Comparison of ENCODE assay signal across 24 cellular contexts in genomic region chr5:173826921-173827350, GRCh38.
A peak's percentile ranks its signal among the peaks of the same experiment; 100 is the strongest.
DNase-seq lines count a peak whose midpoint lies in the region; ATAC-seq, FAIRE-seq and TF ChIP-seq lines count a peak whose summit lies in the region.
"Had no signal": no experiment of that assay in that cellular context is flagged by ENCODE, and none has a peak within 500 bp of the region (broad histone marks: within the 10 kb centered on the region; RNA-seq: fewer than 3 reads in every experiment).

No MANE protein-coding gene starts in this region.

- TF ChIP-seq CTCF in OCI-LY7 (conservative IDR thresholded peaks at IDR 0.05; ENCODE audit: low read length) (no peak), hepatocyte (IDR thresholded peaks at IDR 0.05; ENCODE audit: poor library complexity) (no peak), right lobe of liver (IDR thresholded peaks at IDR 0.05) (no peak), esophagus muscularis mucosa (IDR thresholded peaks at IDR 0.05) (no peak)

- H3K27me3 ChIP-seq in hepatocyte = no peaks in the 10 kb centered on the region
- H3K27me3 ChIP-seq in right lobe of liver = no peaks in the 10 kb centered on the region
- H3K27me3 ChIP-seq in small intestine (ENCODE audit: control insufficient read depth in 2 of 2, insufficient read depth in 2 of 2, low read length in 2 of 2) = no peaks in the 10 kb centered on the region
- H3K27me3 ChIP-seq in esophagus muscularis mucosa = no peaks in the 10 kb centered on the region
- no peaks in the 10 kb centered on the region for H3K27me3 ChIP-seq in MG63
- H3K27me3 ChIP-seq: BE2C had no signal

- H3K4me2 ChIP-seq in OCI-LY7 (ENCODE audit: low read length) (no peak overlapping the region), hepatocyte (no peak overlapping the region)
- H3K4me2 ChIP-seq: A549, KMS-11 had no signal

- POLR2A ChIA-PET in OCI-LY7 (lab: Charles Lee) = interaction anchor here (0.9 to 11.4 kb wide), 17 partner anchors 8 to 120 kb away, joined by 3 to 122 read pairs (median 3); no protein-coding TSS in a partner anchor
- POLR2A ChIA-PET in activated CD4-positive, alpha-beta memory T cell treated with anti-CD3 and anti-CD28 coated beads, Interleukin-2, amount 10 ng/mL, durations not matched to agents 7 days and 5 days (lab: Charles Lee) = no interaction called here

- DNase-seq in OCI-LY7 (ENCODE audit: low spot score) (no peak), hepatocyte (ENCODE audit: low spot score) (no peak), right lobe of liver (no peak), small intestine (peak; percentile 78), esophagus muscularis mucosa (ENCODE audit: extremely low spot score) (no peak), H4 (ENCODE audit: low spot score) (no peak), MG63 (no peak)
- no peak for DNase-seq in activated CD4-positive, alpha-beta memory T cell treated with anti-CD3 and anti-CD28 coated beads, Interleukin-2, amount 10 ng/mL, durations not matched to agents 7 days and 5 days
- DNase-seq: BE2C; CD4-positive, CD25-positive, alpha-beta regulatory T cell; DMS79; H9; HFFc6; NCI-H1694 treated with DMSO at 0.1 percent for 48 hours; NCI-H2081 treated with DMSO at 0.1 percent for 48 hours; NCI-H2171 treated with DMSO at 0.1 percent for 48 hours; NCI-H524 treated with DMSO at 0.1 percent for 48 hours; NCI-H82; PC-3; SHP77 treated with DMSO at 0.1 percent for 48 hours had no signal

- no peak for TF ChIP-seq EP300 in esophagus muscularis mucosa (IDR thresholded peaks at IDR 0.05)

- no TSS peak for BruUV-seq in OCI-LY7 (replicated peaks; lab: Mats Ljungman, UMichigan)

- H3K27ac ChIP-seq in OCI-LY7 (ENCODE audit: low read depth, low read length, poor library complexity, severe bottlenecking) (no peak overlapping the region), hepatocyte (peak overlapping the region; percentile 82), right lobe of liver (peak overlapping the region; percentile 36 to 89 (median 62)), small intestine (ENCODE audit: low read depth in 1 of 2, low read length in 1 of 2) (no peak overlapping the region), esophagus muscularis mucosa (replicated peaks in 1 of 4) (no peak overlapping the region)
- H3K27ac ChIP-seq: HL-60, KMS-11, SK-N-MC had no signal

- H3K4me3 ChIP-seq in OCI-LY7 (ENCODE audit: low read depth, low read length, poor library complexity, severe bottlenecking) (no peak overlapping the region), hepatocyte (no peak overlapping the region), right lobe of liver (no peak overlapping the region), small intestine (ENCODE audit: low read depth in 1 of 2, low read length in 2 of 2) (no peak overlapping the region), esophagus muscularis mucosa (no peak overlapping the region), MG63 (no peak overlapping the region)
- H3K4me3 ChIP-seq: A549, SK-N-MC had no signal

- no peak for TF ChIP-seq POLR2A in right lobe of liver (IDR thresholded peaks at IDR 0.05)
- TF ChIP-seq POLR2A in esophagus muscularis mucosa (IDR thresholded peaks at IDR 0.05; ENCODE audit: low read depth) = no peak

- intact Hi-C loops in OCI-LY7 (cut with micrococcal nuclease; ENCODE audit: unreplicated experiment) (loop anchor here (10.0 kb wide), 1 partner anchor 212 kb away; the partner anchor contains the start of gene BOD1), right lobe of liver (cut with DNase I) (loop anchor here in 1 of 2 donors (10.0 kb wide), 1 partner anchor 202 kb away; no protein-coding TSS in a partner anchor), esophagus muscularis mucosa (cut with DNase I) (no loop called here)

- H3K36me3 ChIP-seq in OCI-LY7 (ENCODE audit: insufficient read depth, low read length) (peaks cover 13% of the 10 kb centered on the region; the same call in 1 of the 2 replicates), hepatocyte (replicated peaks; ENCODE audit: insufficient read depth, low read depth) (no peaks in the 10 kb centered on the region), right lobe of liver (no peaks in the 10 kb centered on the region), small intestine (ENCODE audit: control insufficient read depth in 2 of 2, insufficient read depth in 2 of 2, low read length in 2 of 2) (no peaks in the 10 kb centered on the region), esophagus muscularis mucosa (no peaks in the 10 kb centered on the region), MG63 (no peaks in the 10 kb centered on the region)
- H3K36me3 ChIP-seq: BE2C had no signal

- WGBS in hepatocyte (ENCODE audit: low lambda C conversion rate, missing lambda C conversion rate) = 86% methylated on average over 1 of the region's 1 CpG
- 29% methylated on average over 1 of the region's 1 CpG for WGBS in right lobe of liver (ENCODE audit: insufficient coverage, low coverage, low lambda C conversion rate, missing lambda C conversion rate)
- WGBS in small intestine, 3 donors = 88 to 94% (median 92%) methylated on average over 1 of the region's 1 CpG
- 100% methylated on average over 1 of the region's 1 CpG for WGBS in esophagus muscularis mucosa

- H3K9me3 Mint-ChIP-seq in activated CD4-positive, alpha-beta memory T cell treated with anti-CD3 and anti-CD28 coated beads, Interleukin-2, amount 10 ng/mL, durations not matched to agents 7 days and 5 days = peaks cover 7% of the 10 kb centered on the region
- H3K9me3 Mint-ChIP-seq: HFFc6 had no signal

- peaks cover 11% of the 10 kb centered on the region for H3K4me1 Mint-ChIP-seq in activated CD4-positive, alpha-beta memory T cell treated with anti-CD3 and anti-CD28 coated beads, Interleukin-2, amount 10 ng/mL, durations not matched to agents 7 days and 5 days

- no peaks in the 10 kb centered on the region for H3K9me2 ChIP-seq in OCI-LY7 (ENCODE audit: insufficient read depth, low read length)
- H3K9me2 ChIP-seq in hepatocyte (replicated peaks; ENCODE audit: insufficient read depth) = no peaks in the 10 kb centered on the region

- CTCF ChIA-PET in OCI-LY7 (lab: Charles Lee; ENCODE audit: unreplicated experiment) = interaction anchor here (1.1 to 1.6 kb wide), 4 partner anchors 9 to 86 kb away, joined by 3 to 4 read pairs (median 4); no protein-coding TSS in a partner anchor
- CTCF ChIA-PET in activated CD4-positive, alpha-beta memory T cell treated with anti-CD3 and anti-CD28 coated beads, Interleukin-2, amount 10 ng/mL, durations not matched to agents 7 days and 5 days (lab: Charles Lee) = no interaction called here

- H3K27ac Mint-ChIP-seq in activated CD4-positive, alpha-beta memory T cell treated with anti-CD3 and anti-CD28 coated beads, Interleukin-2, amount 10 ng/mL, durations not matched to agents 7 days and 5 days = no peak overlapping the region
- H3K27ac Mint-ChIP-seq: CD4-positive, CD25-positive, alpha-beta regulatory T cell; H9; HFFc6 had no signal

- H3K79me2 ChIP-seq in OCI-LY7 (ENCODE audit: insufficient read depth, low read depth, low read length) (no peaks in the 10 kb centered on the region), hepatocyte (no peaks in the 10 kb centered on the region)

- H4K20me1 ChIP-seq in OCI-LY7 (ENCODE audit: insufficient read depth, low read length) = no peaks in the 10 kb centered on the region
- no peaks in the 10 kb centered on the region for H4K20me1 ChIP-seq in hepatocyte (ENCODE audit: insufficient read depth, poor library complexity, severe bottlenecking)

- H3K27me3 Mint-ChIP-seq in activated CD4-positive, alpha-beta memory T cell treated with anti-CD3 and anti-CD28 coated beads, Interleukin-2, amount 10 ng/mL, durations not matched to agents 7 days and 5 days = no peaks in the 10 kb centered on the region
- H3K27me3 Mint-ChIP-seq: CD4-positive, CD25-positive, alpha-beta regulatory T cell had no signal

- H2AFZ ChIP-seq in OCI-LY7 (ENCODE audit: low read length) (peak overlapping the region; percentile 3; the same call in 1 of the 2 replicates), hepatocyte (no peak overlapping the region)

- H3K9me3 ChIP-seq in OCI-LY7 (ENCODE audit: low read length) (peaks cover 14% of the 10 kb centered on the region; the same call in 1 of the 2 replicates), hepatocyte (ENCODE audit: low read depth) (no peaks in the 10 kb centered on the region), right lobe of liver (no peaks in the 10 kb centered on the region), small intestine (ENCODE audit: control insufficient read depth, low read depth) (no peaks in the 10 kb centered on the region), esophagus muscularis mucosa (peaks cover 0 to 7% (median 0%) of the 10 kb centered on the region in 4 donors), MG63 (no peaks in the 10 kb centered on the region; the same call in 1 of the 2 replicates)
- H3K9me3 ChIP-seq: BE2C had no signal

- H3K36me3 Mint-ChIP-seq in activated CD4-positive, alpha-beta memory T cell treated with anti-CD3 and anti-CD28 coated beads, Interleukin-2, amount 10 ng/mL, durations not matched to agents 7 days and 5 days (ENCODE audit: low read depth) = no peaks in the 10 kb centered on the region

- FAIRE-seq in small intestine (lab: Jason Lieb, UNC) = no peak
- FAIRE-seq: A549 had no signal

- H3K4me3 Mint-ChIP-seq in activated CD4-positive, alpha-beta memory T cell treated with anti-CD3 and anti-CD28 coated beads, Interleukin-2, amount 10 ng/mL, durations not matched to agents 7 days and 5 days = no peak overlapping the region
- H3K4me3 Mint-ChIP-seq: CD4-positive, CD25-positive, alpha-beta regulatory T cell; H9; HFFc6 had no signal

- ATAC-seq in right lobe of liver = peak; percentile 5 to 25 (median 16)
- ATAC-seq: A549, PC-3 had no signal

- H3K4me1 ChIP-seq in OCI-LY7 (ENCODE audit: insufficient read depth, low read length, poor library complexity, severe bottlenecking) (peaks cover 87% of the 10 kb centered on the region), hepatocyte (ENCODE audit: insufficient read depth) (peaks cover 30% of the 10 kb centered on the region), right lobe of liver (peaks cover 0 to 49% (median 17%) of the 10 kb centered on the region in 4 donors), small intestine (ENCODE audit: control insufficient read depth in 2 of 2, insufficient read depth in 1 of 2, low read depth in 1 of 2, low read length in 1 of 2) (peaks cover 3 to 7% of the 10 kb centered on the region in 2 donors), esophagus muscularis mucosa (no peaks in the 10 kb centered on the region)

Comparison
In these comparisons a context has a peak if more than half of its experiments do, and no peak if none do; other contexts are left out.
1. H3K27ac ChIP-seq: peak in hepatocyte (single experiment) and right lobe of liver (3 of 3); none in OCI-LY7 (single experiment), small intestine (0 of 2) and esophagus muscularis mucosa (0 of 4).